Comparison of ENCODE assay signal across 8 cellular contexts in the genomic region with DNA sequence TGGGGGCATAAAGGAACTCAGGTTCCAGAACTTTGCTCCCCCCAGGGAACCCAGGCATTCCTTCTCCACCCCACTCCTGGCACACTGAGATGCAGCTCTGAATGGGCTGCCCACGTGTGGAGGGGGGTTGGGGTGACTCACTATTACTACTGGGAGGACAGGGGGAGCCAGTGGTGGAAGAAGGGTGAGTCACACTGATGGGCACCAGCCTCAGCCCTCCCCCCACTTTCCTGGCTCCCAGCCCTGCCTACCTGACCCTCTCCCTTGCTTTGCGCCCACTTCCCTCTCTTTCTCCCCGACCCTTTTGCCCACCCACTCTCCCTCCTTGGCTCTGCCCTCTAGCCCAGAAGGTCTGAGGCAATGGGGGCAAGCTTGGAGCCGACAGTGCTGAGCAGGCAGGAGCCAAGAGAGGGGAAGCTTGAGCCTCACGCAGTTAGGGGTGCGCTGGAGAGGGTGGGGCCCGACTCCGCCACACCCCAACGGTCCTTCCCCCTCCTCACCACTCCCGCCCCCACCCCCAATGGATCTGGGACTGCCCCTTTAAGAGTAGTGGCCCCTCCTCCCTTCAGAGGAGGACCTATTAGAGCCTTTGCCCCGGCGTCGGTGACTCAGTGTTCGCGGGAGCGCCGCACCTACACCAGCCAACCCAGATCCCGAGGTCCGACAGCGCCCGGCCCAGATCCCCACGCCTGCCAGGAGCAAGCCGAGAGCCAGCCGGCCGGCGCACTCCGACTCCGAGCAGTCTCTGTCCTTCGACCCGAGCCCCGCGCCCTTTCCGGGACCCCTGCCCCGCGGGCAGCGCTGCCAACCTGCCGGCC. TPM values are rescaled to one million over a fixed set of nuclear protein-coding genes. Genes with fewer than 3 reads are reported as not detected.
A peak's percentile ranks its signal among the peaks of the same experiment; 100 is the strongest.
DNase-seq lines count a peak whose midpoint lies in the region; ATAC-seq and FAIRE-seq lines count a peak whose summit lies in the region.

A gene (plus strand): TSS at position 611 of the 818 bp plus-strand sequence. CDS start 208 bp downstream, outside the sequence.

- H3K9me3 Mint-ChIP-seq in IgD-negative memory B cell (no peaks in the 10 kb centered on the region), naive B cell (no peaks in the 10 kb centered on the region)
- H3K9me3 Mint-ChIP-seq in activated T-helper 1 cell treated with anti-CD3 and anti-CD28 coated beads, Interleukin-12 subunit alpha, Interleukin-12 subunit beta, Interleukin-2, Interleukin-4 antibody, amounts not matched to agents 30 ng/mL and 10 ng/mL and 1 ng/mL, durations not matched to agents 14 hours and 24 hours and 36 hours: no peaks in the 10 kb centered on the region

- FAIRE-seq in RCC 7860 (lab: Jason Lieb, UNC): peak; percentile 56

- H3K27me3 Mint-ChIP-seq in IgD-negative memory B cell (peaks cover 23% of the 10 kb centered on the region), naive B cell (peaks cover 36 to 74% (median 61%) of the 10 kb centered on the region in 3 donors)
- H3K27me3 Mint-ChIP-seq in activated T-helper 1 cell treated with anti-CD3 and anti-CD28 coated beads, Interleukin-12 subunit alpha, Interleukin-12 subunit beta, Interleukin-2, Interleukin-4 antibody, amounts not matched to agents 30 ng/mL and 10 ng/mL and 1 ng/mL, durations not matched to agents 14 hours and 24 hours and 36 hours (ENCODE audit: insufficient read depth): peaks cover 53% of the 10 kb centered on the region

- ATAC-seq in GM21447 (IDR thresholded peaks at IDR 0.05; ENCODE audit: unreplicated experiment) (peak; percentile 72), naive B cell (ENCODE audit: low read depth in 2 of 2) (peak; percentile 73 to 75)

- H3K36me3 Mint-ChIP-seq in IgD-negative memory B cell: no peaks in the 10 kb centered on the region
- H3K36me3 Mint-ChIP-seq in activated T-helper 1 cell treated with anti-CD3 and anti-CD28 coated beads, Interleukin-12 subunit alpha, Interleukin-12 subunit beta, Interleukin-2, Interleukin-4 antibody, amounts not matched to agents 30 ng/mL and 10 ng/mL and 1 ng/mL, durations not matched to agents 14 hours and 24 hours and 36 hours (ENCODE audit: low read depth): peaks cover 8% of the 10 kb centered on the region
- H3K36me3 Mint-ChIP-seq in naive B cell: peaks cover 0 to 8% of the 10 kb centered on the region in 2 donors

- intact Hi-C loops in activated T-helper 1 cell treated with anti-CD3 and anti-CD28 coated beads, Interleukin-12 subunit alpha, Interleukin-12 subunit beta, Interleukin-2, Interleukin-4 antibody, amounts not matched to agents 30 ng/mL and 10 ng/mL and 1 ng/mL, durations not matched to agents 14 hours and 24 hours and 36 hours (cut with micrococcal nuclease): loop anchor here (1.0 to 2.0 kb wide), 5 partner anchors 8 to 60 kb away; a partner anchor contains a TSS

- H3K4me3 Mint-ChIP-seq in IgD-negative memory B cell (peak within 1 kb of the TSS; percentile 90 to 96 (median 94)), naive B cell (peak within 1 kb of the TSS; percentile 84 to 92 (median 88))
- peak within 1 kb of the TSS; percentile 91 for H3K4me3 Mint-ChIP-seq in activated T-helper 1 cell treated with anti-CD3 and anti-CD28 coated beads, Interleukin-12 subunit alpha, Interleukin-12 subunit beta, Interleukin-2, Interleukin-4 antibody, amounts not matched to agents 30 ng/mL and 10 ng/mL and 1 ng/mL, durations not matched to agents 14 hours and 24 hours and 36 hours

- peak; percentile 92 for DNase-seq in COLO829 (ENCODE audit: low spot score)
- peak; percentile 95 for DNase-seq in RCC 7860 (ENCODE audit: low spot score)
- peak; percentile 57 for DNase-seq in activated T-helper 1 cell treated with anti-CD3 and anti-CD28 coated beads, Interleukin-12 subunit alpha, Interleukin-12 subunit beta, Interleukin-2, Interleukin-4 antibody, amounts not matched to agents 30 ng/mL and 10 ng/mL and 1 ng/mL, durations not matched to agents 14 hours and 24 hours and 36 hours (ENCODE audit: low spot score)
- DNase-seq in fibroblast of gingiva (ENCODE audit: low read depth): peak; percentile 99
- DNase-seq in naive B cell: peak; percentile 41
- peak; percentile 88 for DNase-seq in stimulated activated naive CD4-positive, alpha-beta T cell treated with Interleukin-2 at 50 U/mL for 16 hours (lab: John Stamatoyannopoulos, UW)

- H3K4me1 Mint-ChIP-seq in IgD-negative memory B cell (peaks cover 8 to 18% (median 14%) of the 10 kb centered on the region in 3 donors), naive B cell (peaks cover 18 to 22% (median 20%) of the 10 kb centered on the region in 3 donors)
- H3K4me1 Mint-ChIP-seq in activated T-helper 1 cell treated with anti-CD3 and anti-CD28 coated beads, Interleukin-12 subunit alpha, Interleukin-12 subunit beta, Interleukin-2, Interleukin-4 antibody, amounts not matched to agents 30 ng/mL and 10 ng/mL and 1 ng/mL, durations not matched to agents 14 hours and 24 hours and 36 hours (ENCODE audit: low read depth): peaks cover 25% of the 10 kb centered on the region

- H3K27ac Mint-ChIP-seq in IgD-negative memory B cell: peak within 1 kb of the TSS; percentile 86 to 97 (median 93)
- H3K27ac Mint-ChIP-seq in activated T-helper 1 cell treated with anti-CD3 and anti-CD28 coated beads, Interleukin-12 subunit alpha, Interleukin-12 subunit beta, Interleukin-2, Interleukin-4 antibody, amounts not matched to agents 30 ng/mL and 10 ng/mL and 1 ng/mL, durations not matched to agents 14 hours and 24 hours and 36 hours: peak within 1 kb of the TSS; percentile 76
- H3K27ac Mint-ChIP-seq in naive B cell: peak within 1 kb of the TSS; percentile 82 to 98 (median 92)

RNA-seq across cellular contexts. Expression of the gene that starts here (rescaled TPM):
- polyA plus RNA-seq in IgD-negative memory B cell (5.7 TPM), naive B cell (ENCODE audit: low read depth in 6 of 6) (1 to 10 TPM in 4 of 6 donors, under 1 TPM in 2; 0.33 to 3.0 (median 1.4) TPM)
- total RNA-seq in activated T-helper 1 cell treated with anti-CD3 and anti-CD28 coated beads, Interleukin-12 subunit alpha, Interleukin-12 subunit beta, Interleukin-2, Interleukin-4 antibody, amounts not matched to agents 30 ng/mL and 10 ng/mL and 1 ng/mL, durations not matched to agents 14 hours and 24 hours and 36 hours: 80.1 and 84.1 TPM in 2 replicates

Comparison
In these comparisons a context has a peak if more than half of its experiments do, and no peak if none do; other contexts are left out.
1. Peak in every context shown above with its lines: DNase-seq and ATAC-seq.
2. DNase-seq: peak in every context shown above with its lines; median percentile 99 in fibroblast of gingiva; 95 in RCC 7860; 92 in COLO829; 88 in stimulated activated naive CD4-positive, alpha-beta T cell treated with Interleukin-2 at 50 U/mL for 16 hours; 57 in activated T-helper 1 cell treated with anti-CD3 and anti-CD28 coated beads, Interleukin-12 subunit alpha, Interleukin-12 subunit beta, Interleukin-2, Interleukin-4 antibody, amounts not matched to agents 30 ng/mL and 10 ng/mL and 1 ng/mL, durations not matched to agents 14 hours and 24 hours and 36 hours; 41 in naive B cell.